ENCODE assay signal across 8 cellular contexts in genomic region chr13:26253787-26254582, GRCh38. TPM values are rescaled to one million over a fixed set of nuclear protein-coding genes. Genes with fewer than 3 reads are reported as not detected.
DNase-seq lines count a peak whose midpoint lies in the region; ATAC-seq and TF ChIP-seq lines count a peak whose summit lies in the region.

Gene CDK8, plus strand, starts transcription at chr13:26254129. Its CDS starts 513 bp downstream, at chr13:26254642.

- peak within 1 kb of the TSS; percentile 94 to 96 for H3K27ac ChIP-seq in left lung

- peak within 1 kb of the TSS; percentile 50 to 88 (median 82) for H3K27ac Mint-ChIP-seq in CD14-positive monocyte

- H3K4me3 ChIP-seq in left lung, result peak within 1 kb of the TSS; percentile 90 to 94

- no peak for TF ChIP-seq CTCF in CD14-positive monocyte (IDR thresholded peaks at IDR 0.05)
- TF ChIP-seq CTCF in left lung (IDR thresholded peaks at IDR 0.05), result no peak

- peak; percentile 81 for DNase-seq in CD14-positive monocyte (ENCODE audit: low spot score)
- peak; percentile 99 for DNase-seq in NCI-H748 treated with DMSO at 0.1 percent for 48 hours (lab: John Stamatoyannopoulos, UW)
- peak; percentile 81 to 86 for DNase-seq in activated CD4-positive, alpha-beta T cell treated with anti-CD3 and anti-CD28 coated beads, Interleukin-2, amount 50 U/mL, for 24 hours (ENCODE audit: low read depth in 1 of 2, low spot score in 1 of 2)
- DNase-seq in dermis blood vessel endothelial cell, result peak; percentile 91
- DNase-seq in left lung, result peak; percentile 92 to 95
- DNase-seq in stimulated activated CD4-positive, alpha-beta T cell treated with anti-CD3 and anti-CD28 coated beads, Interleukin-2, amount 100 ng/mL, for 4 hours (ENCODE audit: low read depth), result peak; percentile 83

- no peaks in the 10 kb centered on the region for H3K9me3 ChIP-seq in left lung

- H3K9me3 Mint-ChIP-seq in CD14-positive monocyte, result no peaks in the 10 kb centered on the region

- intact Hi-C loops in CD14-positive monocyte (cut with micrococcal nuclease) (loop anchor here (2.0 to 10.0 kb wide), 3 partner anchors 31 to 69 kb away; partner anchors contain the start of gene RNF6 (in 1 of the 2)), left lung (cut with DNase I) (no loop called here)

- H3K27me3 ChIP-seq in left lung, result no peaks in the 10 kb centered on the region

- no peaks in the 10 kb centered on the region for H3K36me3 ChIP-seq in left lung

- peak; percentile 86 for ATAC-seq in GM19397 (IDR thresholded peaks at IDR 0.05; ENCODE audit: unreplicated experiment)
- ATAC-seq in HG03565 (IDR thresholded peaks at IDR 0.05; ENCODE audit: unreplicated experiment), result peak; percentile 74
- ATAC-seq in left lung, result peak; percentile 94

- peaks cover 17 to 28% of the 10 kb centered on the region in 2 donors for H3K4me1 ChIP-seq in left lung

- peaks cover 25% of the 10 kb centered on the region for H3K4me1 Mint-ChIP-seq in CD14-positive monocyte

- peaks cover 0 to 7% (median 0%) of the 10 kb centered on the region in 3 donors for H3K27me3 Mint-ChIP-seq in CD14-positive monocyte (ENCODE audit: low read depth in 3 of 3)

- peak within 1 kb of the TSS; percentile 84 to 98 for H3K4me3 Mint-ChIP-seq in CD14-positive monocyte

- no peaks in the 10 kb centered on the region for H3K36me3 Mint-ChIP-seq in CD14-positive monocyte

RNA-seq across cellular contexts. Expression of gene CDK8, which starts in this region (rescaled TPM):
- 1 to 10 TPM; 3.0 to 3.3 TPM for polyA plus RNA-seq in CD14-positive monocyte
- total RNA-seq in dermis blood vessel endothelial cell, result 12.8 and 16.6 TPM in 2 replicates
- total RNA-seq in left lung, result 10 to 100 TPM; 10.1 to 12.4 TPM

Comparison
In these comparisons a context has a peak if more than half of its experiments do, and no peak if none do; other contexts are left out.
1. Peak in every context shown above with its lines: DNase-seq, ATAC-seq, H3K4me3 ChIP-seq and H3K27ac ChIP-seq.
2. intact Hi-C loops: an anchor here in CD14-positive monocyte (2.0 to 10.0 kb wide); none called in left lung.